ENCODE assay signal across 8 cellular contexts in the genomic region with DNA sequence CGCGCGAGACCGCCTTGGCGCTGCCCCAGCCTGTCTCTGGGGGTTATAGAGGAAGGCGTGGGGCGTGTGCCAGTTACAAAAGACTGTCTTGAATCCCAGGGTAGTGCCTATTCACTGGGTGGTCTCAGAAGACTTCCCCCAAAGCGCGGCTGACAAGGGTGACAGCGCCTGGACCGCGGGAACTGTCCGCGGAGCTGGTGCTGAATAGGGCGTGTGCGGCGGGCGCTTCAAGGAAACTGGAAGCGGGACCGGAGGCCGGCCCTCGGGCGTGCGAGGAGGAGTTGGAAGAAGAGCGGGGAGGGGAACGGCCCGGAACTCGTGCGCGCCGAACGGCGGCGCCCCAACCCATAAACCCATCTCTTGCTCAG. TPM values are rescaled to one million over a fixed set of nuclear protein-coding genes. Genes with fewer than 3 reads are reported as not detected.
A peak's percentile ranks its signal among the peaks of the same experiment; 100 is the strongest.
DNase-seq lines count a peak whose midpoint lies in the region; ATAC-seq and TF ChIP-seq lines count a peak whose summit lies in the region.

No MANE protein-coding gene starts in this region.

- H3K27ac ChIP-seq in heart right ventricle, result no peak overlapping the region

- H3K4me2 ChIP-seq in skeletal muscle satellite cell (ENCODE audit: low read length), result peak overlapping the region; percentile 83

- 4% methylated on average over 34 of the region's 34 CpGs for WGBS in heart right ventricle, 2 donors

- H3K27me3 ChIP-seq in heart right ventricle, result peaks cover 37 to 100% (median 95%) of the 10 kb centered on the region in 7 donors
- H3K27me3 ChIP-seq in skeletal muscle satellite cell (ENCODE audit: control insufficient read depth, insufficient read depth, low read length), result peaks cover 99% of the 10 kb centered on the region

- H3K9me3 ChIP-seq in heart right ventricle (peaks cover 0 to 3% (median 0%) of the 10 kb centered on the region in 11 donors), skeletal muscle satellite cell (replicated peaks; ENCODE audit: low read length) (no peaks in the 10 kb centered on the region)

- peak overlapping the region in 6 of 10 donors; percentile 7 to 35 (median 30) for H3K4me3 ChIP-seq in heart right ventricle
- peak overlapping the region; percentile 51 for H3K4me3 ChIP-seq in skeletal muscle satellite cell (ENCODE audit: low read length)

- H3K4me1 ChIP-seq in heart right ventricle, result peaks cover 4 to 31% (median 19%) of the 10 kb centered on the region in 9 donors
- H3K4me1 ChIP-seq in skeletal muscle satellite cell (ENCODE audit: control insufficient read depth, insufficient read depth, low read length), result peaks cover 5% of the 10 kb centered on the region

- DNase-seq in ELF-1 (ENCODE audit: low read depth, low spot score), result peak; percentile 85
- DNase-seq in NCI-H2227 (lab: John Stamatoyannopoulos, UW; ENCODE audit: unreplicated experiment), result peak; percentile 63
- peak; percentile 83 for DNase-seq in activated effector memory CD4-positive, alpha-beta T cell treated with anti-CD3 and anti-CD28 coated beads, Interleukin-2, amount 50 U/mL, for 16 hours
- peak; percentile 47 to 51 for DNase-seq in heart right ventricle
- no peak for DNase-seq in sciatic nerve (ENCODE audit: low spot score)

- intact Hi-C loops in heart right ventricle (cut with DNase I), result no loop called here
- intact Hi-C loops in sciatic nerve (cut with DNase I), result no loop called here

- no peak overlapping the region for H3K9ac ChIP-seq in skeletal muscle satellite cell (ENCODE audit: low read depth, low read length)

- TF ChIP-seq CTCF in heart right ventricle (IDR thresholded peaks at IDR 0.05), result no peak

- H3K36me3 ChIP-seq in heart right ventricle (no peaks in the 10 kb centered on the region), skeletal muscle satellite cell (ENCODE audit: insufficient read depth, low read length) (no peaks in the 10 kb centered on the region)

- ATAC-seq in heart right ventricle, result peak; percentile 39 to 84 (median 75)
- ATAC-seq in sciatic nerve, result no peak
- ATAC-seq in GM19452 (IDR thresholded peaks at IDR 0.05; ENCODE audit: unreplicated experiment), result no peak
- no peak for ATAC-seq in HG03521 (IDR thresholded peaks at IDR 0.05; ENCODE audit: unreplicated experiment)

RNA-seq across cellular contexts. Expression of a gene that starts 2.3 kb away (rescaled TPM):
- total RNA-seq in heart right ventricle (under 1 TPM in 1 of 10 donors, not detected in 9; 0.36 TPM), sciatic nerve (not detected)
- not detected for polyA plus RNA-seq in heart right ventricle
- total RNA-seq in skeletal muscle satellite cell (2012; rRNA removed), result not detected in 2 replicates

RNA-seq across cellular contexts. Expression of a gene that starts 6.8 kb away (rescaled TPM):
- 1 to 10 TPM in 3 of 10 donors, under 1 TPM in 7; 0.57 to 1.8 (median 0.80) TPM for total RNA-seq in heart right ventricle
- under 1 TPM; 0.12 to 0.51 TPM for polyA plus RNA-seq in heart right ventricle
- 2.2 and 2.3 TPM in 2 replicates for total RNA-seq in skeletal muscle satellite cell (2012; rRNA removed)
- 2.1 TPM for total RNA-seq in sciatic nerve

RNA-seq across cellular contexts. Expression of a gene that starts 57.0 kb away (rescaled TPM):
- total RNA-seq in heart right ventricle, result 100 to 1,000 TPM; 162 to 213 (median 177) TPM
- polyA plus RNA-seq in heart right ventricle, result 100 to 1,000 TPM; 209 to 332 TPM
- total RNA-seq in skeletal muscle satellite cell (2012; rRNA removed), result 333 and 363 TPM in 2 replicates
- total RNA-seq in sciatic nerve, result 194 TPM

RNA-seq across cellular contexts. Expression of a gene that starts 58.0 kb away (rescaled TPM):
- total RNA-seq in heart right ventricle, result 10 to 100 TPM; 61.2 to 96.5 (median 76.6) TPM
- polyA plus RNA-seq in heart right ventricle, result 100 to 1,000 TPM; 109 to 221 TPM
- total RNA-seq in skeletal muscle satellite cell (2012; rRNA removed), result 15.0 and 28.2 TPM in 2 replicates
- total RNA-seq in sciatic nerve, result 15.2 TPM

Comparison
In these comparisons a context has a peak if more than half of its experiments do, and no peak if none do; other contexts are left out.
1. ATAC-seq: peak in heart right ventricle (8 of 8); none in sciatic nerve (single experiment), GM19452 (single experiment) and HG03521 (single experiment).